In genomic region chr12:117350140-117350539, GRCh38 we compare ENCODE assay signal across 27 cellular contexts. TPM values are rescaled to one million over a fixed set of nuclear protein-coding genes. Genes with fewer than 3 reads are reported as not detected.
"Had no signal": no experiment of that assay in that cellular context is flagged by ENCODE, and none has a peak within 500 bp of the region (broad histone marks: within the 10 kb centered on the region; RNA-seq: fewer than 3 reads in every experiment).

No MANE protein-coding gene starts in this region.

- H3K4me1 ChIP-seq: body of pancreas, lower lobe of right lung, neural progenitor cell, sigmoid colon, upper lobe of left lung had no signal

- H3K9me3 ChIP-seq: body of pancreas, gastrocnemius medialis, lower lobe of right lung, sigmoid colon, thoracic aorta, upper lobe of left lung had no signal

- ATAC-seq: activated naive CD8-positive, alpha-beta T cell treated with anti-CD3 and anti-CD28 coated beads, Interleukin-2, amount 50 U/mL, for 24 hours; body of pancreas; left colon; naive thymus-derived CD8-positive, alpha-beta T cell; T-helper 17 cell had no signal

- H3K27ac ChIP-seq: body of pancreas, gastrocnemius medialis, lower lobe of right lung, neural progenitor cell, sigmoid colon, thoracic aorta, upper lobe of left lung had no signal

- H3K4me3 ChIP-seq: body of pancreas, gastrocnemius medialis, lower lobe of right lung, neural progenitor cell, sigmoid colon, smooth muscle cell, thoracic aorta, upper lobe of left lung had no signal

- H3K27me3 ChIP-seq: body of pancreas, gastrocnemius medialis, sigmoid colon, upper lobe of left lung had no signal

- DNase-seq: activated CD4-positive, alpha-beta T cell treated with anti-CD3 and anti-CD28 coated beads for 4 hours; activated CD4-positive, alpha-beta T cell treated with anti-CD3 and anti-CD28 coated beads, Interleukin-2, amount 50 U/mL, for 48 hours; activated CD4-positive, CD25-positive, alpha-beta regulatory T cell; activated CD8-positive, alpha-beta memory T cell treated with anti-CD3 and anti-CD28 coated beads, Interleukin-2, amount 50 U/mL, for 48 hours; activated effector memory CD4-positive, alpha-beta T cell treated with anti-CD3 and anti-CD28 coated beads, Interleukin-2, amount 50 U/mL, for 16 hours; activated naive CD4-positive, alpha-beta T cell treated with anti-CD3 and anti-CD28 coated beads, Interleukin-2, amount 50 U/mL, for 16 hours; activated naive CD8-positive, alpha-beta T cell treated with anti-CD3 and anti-CD28 coated beads, Interleukin-2, amount 50 U/mL, for 24 hours; activated T-cell treated with anti-CD3 and anti-CD28 coated beads, Interleukin-2, amount 50 U/mL, for 48 hours; body of pancreas; erythroblast; gastrocnemius medialis; head of caudate nucleus; hypothalamus; left colon; lower lobe of right lung; naive thymus-derived CD8-positive, alpha-beta T cell; retina; sigmoid colon; stimulated activated CD4-positive, alpha-beta T cell treated with anti-CD3 and anti-CD28 coated beads, Interleukin-4, amount 100 ng/mL, for 1 hour; stimulated activated naive CD4-positive, alpha-beta T cell; T-helper 17 cell had no signal

- H3K36me3 ChIP-seq: gastrocnemius medialis, lower lobe of right lung, neural progenitor cell, sigmoid colon, thoracic aorta, upper lobe of left lung had no signal

RNA-seq across cellular contexts. Expression of gene NOS1, which starts 11.3 kb away (rescaled TPM):
- total RNA-seq: activated CD8-positive, alpha-beta memory T cell treated with anti-CD3 and anti-CD28 coated beads for 36 hours; chondrocyte; naive thymus-derived CD8-positive, alpha-beta T cell; T-helper 17 cell had no signal
- polyA plus RNA-seq: naive thymus-derived CD8-positive, alpha-beta T cell; smooth muscle cell had no signal
